In the genomic region with DNA sequence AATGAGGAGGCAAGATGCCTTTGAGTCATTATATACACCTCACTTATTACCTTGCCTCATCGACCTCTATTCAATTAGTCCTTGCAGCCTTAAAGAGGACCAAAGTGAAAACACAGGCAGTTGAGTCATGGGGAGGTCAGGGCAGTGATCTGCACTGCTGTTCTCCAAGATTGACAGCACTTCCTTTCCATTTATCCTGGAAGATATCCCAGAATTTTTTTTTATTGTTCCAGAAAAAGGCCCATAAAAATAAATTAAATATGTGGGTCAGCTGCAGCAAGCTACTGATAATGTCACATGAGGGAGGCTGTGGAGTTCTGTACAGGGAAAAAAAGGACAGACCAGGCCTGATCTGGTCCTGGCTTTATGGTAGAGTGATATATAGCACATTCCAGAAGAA, we compare ENCODE assay signal across 2 cellular contexts.
TF ChIP-seq lines count a peak whose summit lies in the region.

No MANE protein-coding gene starts in this region.

TF ChIP-seq in A549, 52 proteins besides CTCF, POLR2A, EP300 and RAD21 (continued from another document):
- TF ChIP-seq, protein P1, sequence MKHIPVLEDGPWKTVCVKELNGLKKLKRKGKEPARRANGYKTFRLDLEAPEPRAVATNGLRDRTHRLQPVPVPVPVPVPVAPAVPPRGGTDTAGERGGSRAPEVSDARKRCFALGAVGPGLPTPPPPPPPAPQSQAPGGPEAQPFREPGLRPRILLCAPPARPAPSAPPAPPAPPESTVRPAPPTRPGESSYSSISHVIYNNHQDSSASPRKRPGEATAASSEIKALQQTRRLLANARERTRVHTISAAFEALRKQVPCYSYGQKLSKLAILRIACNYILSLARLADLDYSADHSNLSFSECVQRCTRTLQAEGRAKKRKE (CRISPR knock-in tag; IDR thresholded peaks at IDR 0.05; ENCODE audit: low read depth) = no peak
- no peak for TF ChIP-seq KDM5A (IDR thresholded peaks at IDR 0.05)
- TF ChIP-seq, protein P2, sequence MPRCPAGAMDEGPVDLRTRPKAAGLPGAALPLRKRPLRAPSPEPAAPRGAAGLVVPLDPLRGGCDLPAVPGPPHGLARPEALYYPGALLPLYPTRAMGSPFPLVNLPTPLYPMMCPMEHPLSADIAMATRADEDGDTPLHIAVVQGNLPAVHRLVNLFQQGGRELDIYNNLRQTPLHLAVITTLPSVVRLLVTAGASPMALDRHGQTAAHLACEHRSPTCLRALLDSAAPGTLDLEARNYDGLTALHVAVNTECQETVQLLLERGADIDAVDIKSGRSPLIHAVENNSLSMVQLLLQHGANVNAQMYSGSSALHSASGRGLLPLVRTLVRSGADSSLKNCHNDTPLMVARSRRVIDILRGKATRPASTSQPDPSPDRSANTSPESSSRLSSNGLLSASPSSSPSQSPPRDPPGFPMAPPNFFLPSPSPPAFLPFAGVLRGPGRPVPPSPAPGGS (IDR thresholded peaks at IDR 0.05) = no peak

TF ChIP-seq in endothelial cell of umbilical vein, 7 proteins besides CTCF, POLR2A, EP300 and RAD21 (continued from another document):
- peak; percentile 94 for TF ChIP-seq FOS (IDR thresholded peaks at IDR 0.05; ENCODE audit: borderline replicate concordance, insufficient read depth, low read length)
